ENCODE assay signal across 10 cellular contexts in genomic region chr3:30604091-30604490, GRCh38. TPM values are rescaled to one million over a fixed set of nuclear protein-coding genes. Genes with fewer than 3 reads are reported as not detected.
DNase-seq lines count a peak whose midpoint lies in the region; ATAC-seq and TF ChIP-seq lines count a peak whose summit lies in the region.
"Had no signal": no experiment of that assay in that cellular context is flagged by ENCODE, and none has a peak within 500 bp of the region (broad histone marks: within the 10 kb centered on the region; RNA-seq: fewer than 3 reads in every experiment).

No MANE protein-coding gene starts in this region.

- H3K36me3 ChIP-seq in SJSA1 (peaks cover 6% of the 10 kb centered on the region), thoracic aorta (no peaks in the 10 kb centered on the region)

- H3K27ac ChIP-seq in SJSA1: peak overlapping the region; percentile 19; the same call in 1 of the 2 replicates
- H3K27ac ChIP-seq in thoracic aorta: no peak overlapping the region

- no peaks in the 10 kb centered on the region for H3K27me3 Mint-ChIP-seq in activated naive CD4-positive, alpha-beta T cell treated with anti-CD3 and anti-CD28 coated beads, Interleukin-2, amount 10 ng/mL, durations not matched to agents 7 days and 5 days

- TF ChIP-seq CTCF in fibroblast of pulmonary artery (IDR thresholded peaks at IDR 0.05; ENCODE audit: low read length, missing control alignments): no peak
- no peak for TF ChIP-seq CTCF in thoracic aorta (IDR thresholded peaks at IDR 0.05)

- H3K4me3 ChIP-seq in SJSA1 (no peak overlapping the region), fibroblast of pulmonary artery (replicated peaks; ENCODE audit: low read depth, low read length) (no peak overlapping the region), thoracic aorta (peak overlapping the region; percentile 14)

- peaks cover 2% of the 10 kb centered on the region for H3K9me3 Mint-ChIP-seq in activated naive CD4-positive, alpha-beta T cell treated with anti-CD3 and anti-CD28 coated beads, Interleukin-2, amount 10 ng/mL, durations not matched to agents 7 days and 5 days

- CTCF ChIA-PET in activated naive CD4-positive, alpha-beta T cell treated with anti-CD3 and anti-CD28 coated beads, Interleukin-2, amount 10 ng/mL, durations not matched to agents 7 days and 5 days (lab: Charles Lee): interaction anchor here (1.3 to 2.3 kb wide), 4 partner anchors 25 to 405 kb away, joined by 4 to 7 read pairs (median 6); no protein-coding TSS in a partner anchor

- H3K27me3 ChIP-seq in SJSA1 (replicated peaks) (no peaks in the 10 kb centered on the region), thoracic aorta (replicated peaks; ENCODE audit: insufficient read depth) (no peaks in the 10 kb centered on the region)

- H3K27ac Mint-ChIP-seq in activated naive CD4-positive, alpha-beta T cell treated with anti-CD3 and anti-CD28 coated beads, Interleukin-2, amount 10 ng/mL, durations not matched to agents 7 days and 5 days: peak overlapping the region; percentile 97

- ATAC-seq in thoracic aorta (ENCODE audit: insufficient number of reproducible peaks, low FRiP score, low read depth): no peak

- H3K9me3 ChIP-seq in SJSA1 (replicated peaks) (no peaks in the 10 kb centered on the region), thoracic aorta (no peaks in the 10 kb centered on the region)

- peaks cover 34% of the 10 kb centered on the region for H3K4me1 ChIP-seq in SJSA1 (replicated peaks)
- H3K4me1 ChIP-seq in thoracic aorta (ENCODE audit: control insufficient read depth in 1 of 2, low read depth in 2 of 2): peaks cover 6 to 15% of the 10 kb centered on the region in 2 donors

- H3K36me3 Mint-ChIP-seq in activated naive CD4-positive, alpha-beta T cell treated with anti-CD3 and anti-CD28 coated beads, Interleukin-2, amount 10 ng/mL, durations not matched to agents 7 days and 5 days: peaks cover 21% of the 10 kb centered on the region

- peak overlapping the region; percentile 91 for H3K4me3 Mint-ChIP-seq in activated naive CD4-positive, alpha-beta T cell treated with anti-CD3 and anti-CD28 coated beads, Interleukin-2, amount 10 ng/mL, durations not matched to agents 7 days and 5 days

- peaks cover 67% of the 10 kb centered on the region for H3K4me1 Mint-ChIP-seq in activated naive CD4-positive, alpha-beta T cell treated with anti-CD3 and anti-CD28 coated beads, Interleukin-2, amount 10 ng/mL, durations not matched to agents 7 days and 5 days

- no peak for DNase-seq in activated naive CD4-positive, alpha-beta T cell treated with anti-CD3 and anti-CD28 coated beads, Interleukin-2, amount 10 ng/mL, durations not matched to agents 7 days and 5 days
- no peak for DNase-seq in activated naive CD4-positive, alpha-beta T cell (lab: John Stamatoyannopoulos, UW)
- DNase-seq in SJSA1 (ENCODE audit: low read depth in 1 of 2, low spot score in 2 of 2) (peak in 1 of 2 experiments; percentile 34), fibroblast of pulmonary artery (ENCODE audit: low read depth) (peak; percentile 76), thoracic aorta (ENCODE audit: low spot score) (no peak), epidermal melanocyte (ENCODE audit: insufficient read length, low spot score) (no peak), activated gamma-delta T cell (lab: John Stamatoyannopoulos, UW) (no peak), ureter (ENCODE audit: low spot score) (no peak)
- DNase-seq: NCI-H187, SHP77 had no signal

RNA-seq across cellular contexts. Expression of gene TGFBR2, which starts 2.3 kb away (rescaled TPM):
- 30.6 and 44.6 TPM in 2 replicates for total RNA-seq in SJSA1 (2014; rRNA removed; shearing (Covaris generic))
- 100 to 1,000 TPM; 250 to 355 TPM for total RNA-seq in thoracic aorta
- total RNA-seq in ureter: 177 TPM
